In the genomic region with DNA sequence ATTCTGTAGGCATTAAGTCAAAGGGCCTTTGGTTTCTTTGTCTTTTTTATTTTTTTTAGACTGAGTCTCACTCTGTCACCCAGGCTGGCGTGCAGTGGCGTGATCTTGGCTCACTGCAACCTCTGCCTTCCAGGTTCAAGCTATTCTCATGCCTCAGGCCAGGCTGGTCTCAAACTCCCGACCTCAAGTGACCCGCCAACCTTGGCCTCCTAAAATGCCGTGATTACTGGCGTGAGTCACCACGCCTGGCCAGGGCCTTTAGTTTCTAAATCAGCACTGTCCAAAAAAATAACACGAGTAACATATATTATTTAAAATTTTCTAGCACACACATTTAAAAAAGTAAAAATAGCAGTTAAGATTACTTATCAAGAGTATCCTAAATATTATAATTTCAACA, we compare ENCODE assay signal across 16 cellular contexts. TPM values are rescaled to one million over a fixed set of nuclear protein-coding genes. Genes with fewer than 3 reads are reported as not detected.
DNase-seq lines count a peak whose midpoint lies in the region; ATAC-seq, FAIRE-seq and TF ChIP-seq lines count a peak whose summit lies in the region.
"Had no signal": no experiment of that assay in that cellular context is flagged by ENCODE, and none has a peak within 500 bp of the region (broad histone marks: within the 10 kb centered on the region; RNA-seq: fewer than 3 reads in every experiment).

No MANE protein-coding gene starts in this region.

- H3K79me2 ChIP-seq in endothelial cell of umbilical vein (ENCODE audit: control insufficient read depth, insufficient read depth, low read length): no peaks in the 10 kb centered on the region
- H3K79me2 ChIP-seq: parathyroid adenoma had no signal

- BruUV-seq in endothelial cell of umbilical vein (replicated peaks; lab: Mats Ljungman, UMichigan): no TSS peak

- H3K9me3 ChIP-seq in endothelial cell of umbilical vein (replicated peaks; ENCODE audit: control insufficient read depth, insufficient read depth, low read length) (no peaks in the 10 kb centered on the region), right lobe of liver (no peaks in the 10 kb centered on the region), tibial artery (no peaks in the 10 kb centered on the region)
- H3K9me3 ChIP-seq: SK-N-SH had no signal

- peak overlapping the region; percentile 37 for H3K4me2 ChIP-seq in endothelial cell of umbilical vein (ENCODE audit: insufficient read depth, low read length)
- H3K4me2 ChIP-seq: SK-N-SH had no signal

- peak overlapping the region; percentile 47 for H2AFZ ChIP-seq in endothelial cell of umbilical vein (ENCODE audit: low read depth, low read length)
- H2AFZ ChIP-seq: parathyroid adenoma had no signal

- no peaks in the 10 kb centered on the region for H3K9me1 ChIP-seq in endothelial cell of umbilical vein (replicated peaks; ENCODE audit: control insufficient read depth, extremely low read depth, insufficient read depth, low read length)

- H3K9me3 Mint-ChIP-seq in activated T-helper 1 cell treated with anti-CD3 and anti-CD28 coated beads, Interleukin-12 subunit alpha, Interleukin-12 subunit beta, Interleukin-2, Interleukin-4 antibody, amounts not matched to agents 30 ng/mL and 10 ng/mL and 1 ng/mL, durations not matched to agents 14 hours and 24 hours and 36 hours: no peaks in the 10 kb centered on the region
- H3K9me3 Mint-ChIP-seq: activated naive CD4-positive, alpha-beta T cell treated with anti-CD3 and anti-CD28 coated beads, Interleukin-2, amount 50 U/mL, for 72 hours had no signal

- H3K9ac ChIP-seq in endothelial cell of umbilical vein (replicated peaks; ENCODE audit: extremely low read depth, insufficient read depth, low read length): no peak overlapping the region
- H3K9ac ChIP-seq: parathyroid adenoma, SK-N-SH had no signal

- peak; percentile 66 to 74 (median 68) for ATAC-seq in right lobe of liver
- ATAC-seq: activated naive CD4-positive, alpha-beta T cell treated with anti-CD3 and anti-CD28 coated beads, Interleukin-2, amount 50 U/mL, for 72 hours had no signal

- intact Hi-C loops in endothelial cell of umbilical vein (cut with micrococcal nuclease) (loop anchor here (1.0 to 2.0 kb wide), 5 partner anchors 13 to 83 kb away; a partner anchor contains a TSS), right lobe of liver (cut with DNase I) (no loop called here), tibial artery (cut with DNase I; ENCODE audit: low total_unique reads) (no loop called here)
- intact Hi-C loops in activated T-helper 1 cell treated with anti-CD3 and anti-CD28 coated beads, Interleukin-12 subunit alpha, Interleukin-12 subunit beta, Interleukin-2, Interleukin-4 antibody, amounts not matched to agents 30 ng/mL and 10 ng/mL and 1 ng/mL, durations not matched to agents 14 hours and 24 hours and 36 hours (cut with micrococcal nuclease): no loop called here

- H3K27me3 ChIP-seq in endothelial cell of umbilical vein (ENCODE audit: control insufficient read depth in 2 of 2, insufficient read depth in 2 of 2, low read length in 2 of 2) (no peaks in the 10 kb centered on the region), right lobe of liver (no peaks in the 10 kb centered on the region), tibial artery (no peaks in the 10 kb centered on the region)

- no peak overlapping the region for H3K4me3 ChIP-seq in endothelial cell of umbilical vein (replicated peaks in 1 of 3; ENCODE audit: insufficient read depth in 1 of 3, low read depth in 1 of 3, low read length in 3 of 3)
- H3K4me3 ChIP-seq in right lobe of liver: no peak overlapping the region
- H3K4me3 ChIP-seq in tibial artery: no peak overlapping the region

- CTCF ChIA-PET in endothelial cell of umbilical vein (lab: Charles Lee): interaction anchor here (0.7 to 4.3 kb wide), 7 partner anchors 9 to 72 kb away, joined by 3 to 35 read pairs (median 4); no protein-coding TSS in a partner anchor

- POLR2A ChIA-PET in endothelial cell of umbilical vein (lab: Charles Lee): no interaction called here

- H3K4me3 Mint-ChIP-seq in activated T-helper 1 cell treated with anti-CD3 and anti-CD28 coated beads, Interleukin-12 subunit alpha, Interleukin-12 subunit beta, Interleukin-2, Interleukin-4 antibody, amounts not matched to agents 30 ng/mL and 10 ng/mL and 1 ng/mL, durations not matched to agents 14 hours and 24 hours and 36 hours: no peak overlapping the region

- H3K4me1 ChIP-seq in endothelial cell of umbilical vein (ENCODE audit: control insufficient read depth, extremely low read depth, insufficient read depth, low read length) (peaks cover 28% of the 10 kb centered on the region), right lobe of liver (peaks cover 0 to 67% (median 31%) of the 10 kb centered on the region in 4 donors), tibial artery (peaks cover 0 to 37% (median 23%) of the 10 kb centered on the region in 4 donors)
- H3K4me1 ChIP-seq: parathyroid adenoma had no signal

- dilution Hi-C loops in endothelial cell of umbilical vein (cut with MboI; ENCODE audit: extremely low pct_ligation_motif_present, low sequenced_read_pairs): no loop called here

- H4K20me1 ChIP-seq in endothelial cell of umbilical vein (replicated peaks; ENCODE audit: control insufficient read depth, extremely low read depth, insufficient read depth, low read length): no peaks in the 10 kb centered on the region

- TF ChIP-seq CTCF in endothelial cell of umbilical vein (IDR thresholded peaks at IDR 0.05; ENCODE audit: extremely low read depth in 1 of 2, insufficient read depth in 1 of 2, low read depth in 1 of 2, low read length in 2 of 2) (no peak), right lobe of liver (IDR thresholded peaks at IDR 0.05) (no peak), tibial artery (IDR thresholded peaks at IDR 0.05) (no peak)

- TF ChIP-seq POLR2A in endothelial cell of umbilical vein (IDR thresholded peaks at IDR 0.05; ENCODE audit: low read depth, low read length): no peak
- no peak for TF ChIP-seq POLR2A in right lobe of liver (IDR thresholded peaks at IDR 0.05)

- FAIRE-seq in endothelial cell of umbilical vein (lab: Jason Lieb, UNC): peak; percentile 71
- FAIRE-seq: GM12891 had no signal

- no peak overlapping the region for H3K27ac Mint-ChIP-seq in activated T-helper 1 cell treated with anti-CD3 and anti-CD28 coated beads, Interleukin-12 subunit alpha, Interleukin-12 subunit beta, Interleukin-2, Interleukin-4 antibody, amounts not matched to agents 30 ng/mL and 10 ng/mL and 1 ng/mL, durations not matched to agents 14 hours and 24 hours and 36 hours
- H3K27ac Mint-ChIP-seq: activated naive CD4-positive, alpha-beta T cell treated with anti-CD3 and anti-CD28 coated beads, Interleukin-2, amount 50 U/mL, for 72 hours had no signal

- H3K36me3 ChIP-seq in endothelial cell of umbilical vein (ENCODE audit: control insufficient read depth in 2 of 2, extremely low read depth in 1 of 2, insufficient read depth in 2 of 2, low read length in 2 of 2) (no peaks in the 10 kb centered on the region), right lobe of liver (no peaks in the 10 kb centered on the region), tibial artery (no peaks in the 10 kb centered on the region)

- H3K27ac ChIP-seq in endothelial cell of umbilical vein (ENCODE audit: insufficient read depth, low read depth, low read length) (peak overlapping the region; percentile 56), right lobe of liver (peak overlapping the region in 2 of 3 donors; percentile 33 to 78), tibial artery (peak overlapping the region; percentile 37 to 62)
- H3K27ac ChIP-seq: parathyroid adenoma had no signal

- 22% methylated on average over 7 of the region's 8 CpGs for WGBS in right lobe of liver (ENCODE audit: insufficient coverage, low coverage, low lambda C conversion rate, missing lambda C conversion rate)

- peaks cover 12% of the 10 kb centered on the region for H3K27me3 Mint-ChIP-seq in activated T-helper 1 cell treated with anti-CD3 and anti-CD28 coated beads, Interleukin-12 subunit alpha, Interleukin-12 subunit beta, Interleukin-2, Interleukin-4 antibody, amounts not matched to agents 30 ng/mL and 10 ng/mL and 1 ng/mL, durations not matched to agents 14 hours and 24 hours and 36 hours (ENCODE audit: insufficient read depth)

- H3K4me1 Mint-ChIP-seq in activated T-helper 1 cell treated with anti-CD3 and anti-CD28 coated beads, Interleukin-12 subunit alpha, Interleukin-12 subunit beta, Interleukin-2, Interleukin-4 antibody, amounts not matched to agents 30 ng/mL and 10 ng/mL and 1 ng/mL, durations not matched to agents 14 hours and 24 hours and 36 hours (ENCODE audit: low read depth): no peaks in the 10 kb centered on the region

- H3K36me3 Mint-ChIP-seq in activated T-helper 1 cell treated with anti-CD3 and anti-CD28 coated beads, Interleukin-12 subunit alpha, Interleukin-12 subunit beta, Interleukin-2, Interleukin-4 antibody, amounts not matched to agents 30 ng/mL and 10 ng/mL and 1 ng/mL, durations not matched to agents 14 hours and 24 hours and 36 hours (ENCODE audit: low read depth): no peaks in the 10 kb centered on the region
- H3K36me3 Mint-ChIP-seq: activated naive CD4-positive, alpha-beta T cell treated with anti-CD3 and anti-CD28 coated beads, Interleukin-2, amount 50 U/mL, for 72 hours had no signal

- DNase-seq in LHCN-M2 (ENCODE audit: low read depth) (peak; percentile 15), endothelial cell of umbilical vein (ENCODE audit: low read depth, low spot score) (peak; percentile 66), right lobe of liver (peak; percentile 79 to 88 (median 86)), tibial artery (peak; percentile 45 to 84), pons (ENCODE audit: low spot score) (no peak)
- DNase-seq in stimulated activated naive CD4-positive, alpha-beta T cell treated with Interleukin-2 at 50 U/mL for 16 hours (lab: John Stamatoyannopoulos, UW): no peak
- no peak for DNase-seq in activated T-cell treated with anti-CD3 and anti-CD28 coated beads, Interleukin-2, amount 50 U/mL, for 48 hours
- DNase-seq in activated T-helper 1 cell treated with anti-CD3 and anti-CD28 coated beads, Interleukin-12 subunit alpha, Interleukin-12 subunit beta, Interleukin-2, Interleukin-4 antibody, amounts not matched to agents 30 ng/mL and 10 ng/mL and 1 ng/mL, durations not matched to agents 14 hours and 24 hours and 36 hours (ENCODE audit: low spot score): no peak
- DNase-seq: activated CD8-positive, alpha-beta memory T cell treated with anti-CD3 and anti-CD28 coated beads for 24 hours; DMS79 treated with DMSO at 0.1 percent for 48 hours; KG1; NCI-H1930; SK-N-SH had no signal

RNA-seq across cellular contexts. Expression of a gene that starts 11.1 kb away (rescaled TPM):
- 0.29 and 0.71 TPM in 2 replicates for total RNA-seq in LHCN-M2 (2014; rRNA removed)
- polyA plus RNA-seq in LHCN-M2 (2012): 0.18 TPM
- 0.76 and 2.1 TPM in 2 replicates for total RNA-seq in endothelial cell of umbilical vein
- 1.4 and 1.5 TPM in 2 replicates for polyA plus RNA-seq in endothelial cell of umbilical vein
- polyA plus RNA-seq in endothelial cell of umbilical vein (2011; cell fraction: cytosol; rRNA removed): 1.3 TPM in 2 replicates
- polyA plus RNA-seq in endothelial cell of umbilical vein (2011; cell fraction: nucleus; rRNA removed): 3.4 TPM in 2 replicates
- 1.2 and 1.3 TPM in 2 replicates for polyA plus RNA-seq in endothelial cell of umbilical vein (2012)
- polyA minus RNA-seq in endothelial cell of umbilical vein: 1.7 and 6.0 TPM in 2 replicates
- 18.0 TPM for polyA minus RNA-seq in endothelial cell of umbilical vein (2011; cell fraction: cytosol; rRNA and poly(A)+ RNA removed)
- 0.63 and 1.4 TPM in 2 replicates for polyA minus RNA-seq in endothelial cell of umbilical vein (2011; cell fraction: nucleus; rRNA and poly(A)+ RNA removed)
- 10 to 100 TPM; 35.1 to 92.4 (median 73.8) TPM for total RNA-seq in right lobe of liver
- total RNA-seq in activated T-helper 1 cell treated with anti-CD3 and anti-CD28 coated beads, Interleukin-12 subunit alpha, Interleukin-12 subunit beta, Interleukin-2, Interleukin-4 antibody, amounts not matched to agents 30 ng/mL and 10 ng/mL and 1 ng/mL, durations not matched to agents 14 hours and 24 hours and 36 hours: 46.7 and 50.7 TPM in 2 replicates

Comparison
In these comparisons a context has a peak if more than half of its experiments do, and no peak if none do; other contexts are left out.
1. DNase-seq: peak in LHCN-M2 (single experiment), endothelial cell of umbilical vein (single experiment), right lobe of liver (3 of 3) and tibial artery (2 of 2); none in stimulated activated naive CD4-positive, alpha-beta T cell treated with Interleukin-2 at 50 U/mL for 16 hours (single experiment), pons (single experiment), activated T-cell treated with anti-CD3 and anti-CD28 coated beads, Interleukin-2, amount 50 U/mL, for 48 hours (0 of 2) and activated T-helper 1 cell treated with anti-CD3 and anti-CD28 coated beads, Interleukin-12 subunit alpha, Interleukin-12 subunit beta, Interleukin-2, Interleukin-4 antibody, amounts not matched to agents 30 ng/mL and 10 ng/mL and 1 ng/mL, durations not matched to agents 14 hours and 24 hours and 36 hours (single experiment).
2. RNA of a gene that starts 11.1 kb away (total RNA-seq): 35.1 to 92.4 TPM in right lobe of liver and 46.7 to 50.7 TPM in activated T-helper 1 cell treated with anti-CD3 and anti-CD28 coated beads, Interleukin-12 subunit alpha, Interleukin-12 subunit beta, Interleukin-2, Interleukin-4 antibody, amounts not matched to agents 30 ng/mL and 10 ng/mL and 1 ng/mL, durations not matched to agents 14 hours and 24 hours and 36 hours; 0.76 to 2.1 TPM in endothelial cell of umbilical vein and 0.29 to 0.71 TPM in LHCN-M2; every median in the first group is over 10 times any median in the second.
3. Peak in every context shown above with its lines, with median percentiles within 50 percentile points of each other: H3K27ac ChIP-seq.